20 cellular contexts compared by ENCODE assay signal in genomic region chr10:26706206-26706605, GRCh38. TPM values are rescaled to one million over a fixed set of nuclear protein-coding genes. Genes with fewer than 3 reads are reported as not detected.
DNase-seq lines count a peak whose midpoint lies in the region; ATAC-seq, FAIRE-seq and TF ChIP-seq lines count a peak whose summit lies in the region.
"Had no signal": no experiment of that assay in that cellular context is flagged by ENCODE, and none has a peak within 500 bp of the region (broad histone marks: within the 10 kb centered on the region; RNA-seq: fewer than 3 reads in every experiment).

No MANE protein-coding gene starts in this region.

- no peak overlapping the region for H2AFZ ChIP-seq in K562 (ENCODE audit: low read depth, low read length)

- H3K27ac ChIP-seq in right cardiac atrium (ENCODE audit: low read length) (no peak overlapping the region), right atrium auricular region (no peak overlapping the region), K562 (ENCODE audit: extremely low read depth, low read depth, low read length) (no peak overlapping the region), upper lobe of right lung (no peak overlapping the region)
- H3K27ac ChIP-seq: coronary artery, heart left ventricle, left ventricle myocardium inferior had no signal

- no peaks in the 10 kb centered on the region for H4K20me1 ChIP-seq in K562 (replicated peaks; ENCODE audit: control insufficient read depth, insufficient read depth, low read length)

- no peak for TF ChIP-seq CTCF in right atrium auricular region (IDR thresholded peaks at IDR 0.05)
- TF ChIP-seq CTCF in NB4 (IDR thresholded peaks at IDR 0.05; ENCODE audit: low read depth, low read length): no peak
- no peak for TF ChIP-seq CTCF in K562 (IDR thresholded peaks at IDR 0.05 in 2 of 3, conservative IDR thresholded peaks at IDR 0.05 in 1 of 3; ENCODE audit: insufficient read depth in 2 of 3, low read depth in 1 of 3, low read length in 3 of 3)
- TF ChIP-seq CTCF in upper lobe of right lung (IDR thresholded peaks at IDR 0.05): no peak

- H3K9me3 ChIP-seq in right cardiac atrium (ENCODE audit: control insufficient read depth, low read length): no peaks in the 10 kb centered on the region
- no peaks in the 10 kb centered on the region for H3K9me3 ChIP-seq in right atrium auricular region
- H3K9me3 ChIP-seq in K562 (replicated peaks; ENCODE audit: control insufficient read depth, insufficient read depth, low read depth, low read length): no peaks in the 10 kb centered on the region
- no peaks in the 10 kb centered on the region for H3K9me3 ChIP-seq in upper lobe of right lung
- H3K9me3 ChIP-seq: heart left ventricle, left ventricle myocardium inferior had no signal

- no peak for TF ChIP-seq RAD21 in K562 (CRISPR knock-in tag; conservative IDR thresholded peaks at IDR 0.05 in 1 of 2, IDR thresholded peaks at IDR 0.05 in 1 of 2)

- H3K36me3 ChIP-seq in right atrium auricular region (peaks cover 38% of the 10 kb centered on the region), K562 (ENCODE audit: control insufficient read depth, insufficient read depth, low read length) (peaks cover 81% of the 10 kb centered on the region), upper lobe of right lung (no peaks in the 10 kb centered on the region)

- TF ChIP-seq EP300 in K562 (IDR thresholded peaks at IDR 0.05; ENCODE audit: low read length): no peak

- peaks cover 23% of the 10 kb centered on the region for H3K79me2 ChIP-seq in K562 (ENCODE audit: control insufficient read depth, insufficient read depth, low read length)

- POLR2A ChIA-PET in K562 (lab: Yijun Ruan, JAX): interaction anchor here (0.6 to 0.7 kb wide), 2 partner anchors 10 to 20 kb away, joined by 3 read pairs; no protein-coding TSS in a partner anchor

- no peak overlapping the region for H3K9ac ChIP-seq in K562 (ENCODE audit: insufficient read depth in 1 of 2, low read depth in 2 of 2, low read length in 2 of 2)

- DNase-seq in right cardiac atrium (peak in 1 of 3 donors; percentile 62), right atrium auricular region (ENCODE audit: low spot score) (no peak), NB4 (ENCODE audit: low read depth) (peak; percentile 83), K562 (ENCODE audit: extremely low read depth in 1 of 4, low spot score in 3 of 4) (no peak), upper lobe of right lung (peak; percentile 76), NCI-H345 (lab: John Stamatoyannopoulos, UW) (no peak), midbrain (lab: John Stamatoyannopoulos, UW) (no peak)
- DNase-seq: activated naive CD4-positive, alpha-beta T cell treated with anti-CD3 and anti-CD28 coated beads, Interleukin-2, amount 10 ng/mL, durations not matched to agents 7 days and 5 days; activated T-cell treated with anti-CD3 and anti-CD28 coated beads, Interleukin-2, amount 50 U/mL, for 24 hours; heart left ventricle; left ventricle myocardium inferior; NCI-H82; nucleus accumbens had no signal

- no peaks in the 10 kb centered on the region for H3K9me1 ChIP-seq in K562 (ENCODE audit: control insufficient read depth, insufficient read depth, low read length)

- ATAC-seq in right cardiac atrium: peak; percentile 31 to 45
- ATAC-seq in K562: no peak
- peak; percentile 94 for ATAC-seq in upper lobe of right lung
- ATAC-seq in HG02938 (IDR thresholded peaks at IDR 0.05; ENCODE audit: unreplicated experiment): no peak
- ATAC-seq: heart left ventricle; Panc1; SK-N-SH treated with all-trans-retinoic acid at 6 μM for 48 hours; stimulated activated memory B cell treated with anti-CD40 and anti-IgM and Interleukin-4, amounts not matched to agents 10 μg/mL and 1 μg/mL and 100 μg/mL, for 72 hours had no signal

- H3K4me3 ChIP-seq in right cardiac atrium (ENCODE audit: low read length) (no peak overlapping the region), right atrium auricular region (no peak overlapping the region), NB4 (ENCODE audit: low read depth, low read length) (no peak overlapping the region), K562 (no peak overlapping the region), upper lobe of right lung (no peak overlapping the region)
- H3K4me3 ChIP-seq: coronary artery, heart left ventricle, left ventricle myocardium inferior had no signal

- in situ Hi-C loops in K562 (cut with MboI): no loop called here

- TF ChIP-seq POLR2A in NB4 (IDR thresholded peaks at IDR 0.05; ENCODE audit: extremely low read depth, insufficient read length) (no peak), K562 (conservative IDR thresholded peaks at IDR 0.05) (no peak)

- no peak overlapping the region for H3K4me2 ChIP-seq in K562 (ENCODE audit: insufficient read depth, low read length)

- WGBS in right cardiac atrium: 73% methylated on average over 6 of the region's 6 CpGs
- 83% methylated on average over 6 of the region's 6 CpGs for WGBS in K562 (ENCODE audit: insufficient coverage, low coverage, missing lambda C conversion rate)

- CTCF ChIA-PET in K562 (lab: Yijun Ruan, JAX; ENCODE audit: low intra/inter-chr PET ratio): no interaction called here

- H3K27me3 ChIP-seq in right cardiac atrium (ENCODE audit: control insufficient read depth, insufficient read depth) (no peaks in the 10 kb centered on the region), right atrium auricular region (no peaks in the 10 kb centered on the region), K562 (ENCODE audit: control insufficient read depth in 2 of 2, insufficient read depth in 2 of 2, low read length in 2 of 2) (no peaks in the 10 kb centered on the region), upper lobe of right lung (no peaks in the 10 kb centered on the region)
- H3K27me3 ChIP-seq: heart left ventricle had no signal

- no peak for FAIRE-seq in K562 (lab: Jason Lieb, UNC)
- FAIRE-seq: endothelial cell of umbilical vein, H1 had no signal

- H3K4me1 ChIP-seq in right cardiac atrium (ENCODE audit: control insufficient read depth, insufficient read depth, low read length) (no peaks in the 10 kb centered on the region), right atrium auricular region (no peaks in the 10 kb centered on the region), K562 (replicated peaks in 1 of 2; ENCODE audit: control insufficient read depth in 2 of 2, insufficient read depth in 2 of 2, low read length in 2 of 2) (no peaks in the 10 kb centered on the region; a peak in 1 of 5 replicates), upper lobe of right lung (no peaks in the 10 kb centered on the region)
- H3K4me1 ChIP-seq: left ventricle myocardium inferior had no signal

- intact Hi-C loops in right cardiac atrium (cut with DNase I): no loop called here
- intact Hi-C loops in K562 (cut with micrococcal nuclease): no loop called here
- intact Hi-C loops in upper lobe of right lung (cut with DNase I): no loop called here

- no TSS peak for BruUV-seq in K562 (replicated peaks; lab: Mats Ljungman, UMichigan)

TF ChIP-seq in K562, 482 proteins besides CTCF, POLR2A, EP300 and RAD21:
- 0 out of 2 replicates have a peak, but pooled peaks have one; percentile 30 for TF ChIP-seq SPI1 (IDR thresholded peaks at IDR 0.05; ENCODE audit: borderline replicate concordance, low read depth, low read length)
- TF ChIP-seq JUN (IDR thresholded peaks at IDR 0.05; ENCODE audit: borderline replicate concordance, low read depth, low read length): no peak
- no peak for TF ChIP-seq JUN (CRISPR knock-in tag; IDR thresholded peaks at IDR 0.05; ENCODE audit: borderline replicate concordance)
- TF ChIP-seq ZFP91 (CRISPR knock-in tag; IDR thresholded peaks at IDR 0.05): no peak

RNA-seq across cellular contexts. Expression of gene PDSS1, which starts 8.7 kb away (rescaled TPM):
- total RNA-seq in right cardiac atrium (1 to 10 TPM; 2.8 to 7.4 (median 4.7) TPM), right atrium auricular region (1 to 10 TPM; 2.8 to 4.7 TPM), K562 (2014; rRNA removed) (44.9 and 48.4 TPM in 2 replicates), K562 (2014; rRNA removed; fragmentation: Illumina TruSeq; extraction: Trizol) (35.7 and 36.6 TPM in 2 replicates), K562 (2015; rRNA removed; fragmentation: Illumina TruSeq; extraction: Trizol) (42.8 and 45.3 TPM in 2 replicates), K562 (2021) (30.9 and 36.5 TPM in 2 replicates), upper lobe of right lung (6.2 TPM)
- polyA plus RNA-seq in right cardiac atrium (6.4 TPM), K562 (2011; rRNA removed) (48.0 and 59.5 TPM in 2 replicates), K562 (2014; fragmentation: Illumina TruSeq; extraction: Trizol) (32.4 and 48.3 TPM in 2 replicates), K562 (2014; fragmentation: Nextera tagmentation; extraction: Ambion mirVana) (10 to 100 TPM; 11.0 to 18.2 TPM), K562 (2014; rRNA removed) (52.2 and 55.6 TPM in 2 replicates)
- 36.2 and 51.4 TPM in 2 replicates for total RNA-seq in K562 (2011; cell fraction: chromatin; rRNA removed; ENCODE audit: low replicate concordance)
- total RNA-seq in K562 (2011; cell fraction: nucleolus; rRNA removed): 23.7 and 29.5 TPM in 2 replicates
- total RNA-seq in K562 (2011; cell fraction: nucleoplasm; rRNA removed): 31.1 and 36.9 TPM in 2 replicates
- 28.5 and 38.2 TPM in 2 replicates for polyA plus RNA-seq in K562 (2011; cell fraction: cytosol; rRNA removed)
- 50.4 and 58.2 TPM in 2 replicates for polyA plus RNA-seq in K562 (2011; cell fraction: nucleus; rRNA removed)
- polyA plus RNA-seq in K562 (2012): 15.5 and 23.2 TPM in 2 replicates
- 45.0 and 56.8 TPM in 2 replicates for polyA minus RNA-seq in K562 (2011; rRNA and poly(A)+ RNA removed)
- polyA minus RNA-seq in K562 (2011; cell fraction: cytosol; rRNA and poly(A)+ RNA removed): 10.6 and 19.2 TPM in 2 replicates
- polyA minus RNA-seq in K562 (2011; cell fraction: nucleus; rRNA and poly(A)+ RNA removed): 24.8 and 41.7 TPM in 2 replicates

Comparison
In these comparisons a context has a peak if more than half of its experiments do, and no peak if none do; other contexts are left out.
1. ATAC-seq: peak in right cardiac atrium (2 of 2) and upper lobe of right lung (single experiment); none in K562 (single experiment) and HG02938 (single experiment).
2. DNase-seq: peak in NB4 (single experiment) and upper lobe of right lung (single experiment); none in right atrium auricular region (single experiment), K562 (0 of 4), NCI-H345 (single experiment) and midbrain (single experiment).